9 cellular contexts compared by ENCODE assay signal in genomic region chr1:213983589-213984386, GRCh38. TPM values are rescaled to one million over a fixed set of nuclear protein-coding genes. Genes with fewer than 3 reads are reported as not detected.
DNase-seq lines count a peak whose midpoint lies in the region; ATAC-seq and TF ChIP-seq lines count a peak whose summit lies in the region.
"Had no signal": no experiment of that assay in that cellular context is flagged by ENCODE, and none has a peak within 500 bp of the region (broad histone marks: within the 10 kb centered on the region; RNA-seq: fewer than 3 reads in every experiment).

No MANE protein-coding gene starts in this region.

- peak overlapping the region; percentile 80 for H3K4me3 Mint-ChIP-seq in WTC11
- no peak overlapping the region for H3K4me3 Mint-ChIP-seq in activated naive CD8-positive, alpha-beta T cell treated with anti-CD3 and anti-CD28 coated beads, Interleukin-2, amount 50 U/mL, for 24 hours

- H3K4me1 Mint-ChIP-seq in WTC11: peaks cover 60% of the 10 kb centered on the region
- peaks cover 35% of the 10 kb centered on the region for H3K4me1 Mint-ChIP-seq in activated naive CD8-positive, alpha-beta T cell treated with anti-CD3 and anti-CD28 coated beads, Interleukin-2, amount 50 U/mL, for 24 hours

- H3K4me3 ChIP-seq in right atrium auricular region (peak overlapping the region; percentile 37 to 55), liver (ENCODE audit: low read depth in 1 of 3, low read length in 3 of 3) (peak overlapping the region; percentile 67 to 75 (median 69))
- H3K4me3 ChIP-seq: SK-N-MC had no signal

- TF ChIP-seq RAD21 in liver (IDR thresholded peaks at IDR 0.05): no peak

- H3K36me3 ChIP-seq in right atrium auricular region (no peaks in the 10 kb centered on the region), liver (ENCODE audit: control insufficient read depth in 4 of 4, insufficient read depth in 3 of 4, low read depth in 1 of 4, low read length in 3 of 4) (no peaks in the 10 kb centered on the region)

- H3K27me3 ChIP-seq in right atrium auricular region: peaks cover 0 to 16% of the 10 kb centered on the region in 2 donors
- H3K27me3 ChIP-seq in liver (ENCODE audit: control insufficient read depth in 4 of 4, insufficient read depth in 4 of 4, low read length in 3 of 4): no peaks in the 10 kb centered on the region

- no peak for TF ChIP-seq CTCF in right atrium auricular region (IDR thresholded peaks at IDR 0.05)
- no peak for TF ChIP-seq CTCF in WTC11 (IDR thresholded peaks at IDR 0.05)
- no peak for TF ChIP-seq CTCF in liver (IDR thresholded peaks at IDR 0.05; ENCODE audit: low read depth, low read length, missing input control)

- H3K9me3 ChIP-seq in right atrium auricular region: no peaks in the 10 kb centered on the region
- H3K9me3 ChIP-seq in liver (ENCODE audit: control insufficient read depth in 4 of 4, low read length in 3 of 4): no peaks in the 10 kb centered on the region

- CTCF ChIA-PET in WTC11 (lab: Charles Lee): interaction anchor here (2.4 kb wide), 1 partner anchor 139 kb away, joined by 16 read pairs; no protein-coding TSS in a partner anchor

- peak overlapping the region; percentile 30 to 98 for H3K9ac ChIP-seq in liver (ENCODE audit: low read depth in 1 of 2, low read length in 2 of 2)

- DNase-seq in right atrium auricular region (ENCODE audit: low spot score) (no peak), left cardiac atrium (no peak), WTC11 (ENCODE audit: low spot score) (no peak), amniotic stem cell (lab: John Stamatoyannopoulos, UW) (no peak)
- no peak for DNase-seq in activated CD8-positive, alpha-beta memory T cell treated with anti-CD3 and anti-CD28 coated beads, Interleukin-2, amount 50 U/mL, for 48 hours
- no peak for DNase-seq in activated naive CD8-positive, alpha-beta T cell treated with anti-CD3 and anti-CD28 coated beads, Interleukin-2, amount 50 U/mL, for 24 hours

- intact Hi-C loops in left cardiac atrium (cut with DNase I): loop anchor here in 1 of 2 donors (10.0 kb wide), 1 partner anchor 599 kb away; no protein-coding TSS in a partner anchor

- peaks cover 90% of the 10 kb centered on the region for H3K27me3 Mint-ChIP-seq in WTC11 (ENCODE audit: low read depth)
- peaks cover 84% of the 10 kb centered on the region for H3K27me3 Mint-ChIP-seq in activated naive CD8-positive, alpha-beta T cell treated with anti-CD3 and anti-CD28 coated beads, Interleukin-2, amount 50 U/mL, for 24 hours

- H3K27ac ChIP-seq in right atrium auricular region: peak overlapping the region; percentile 9 to 44
- H3K27ac ChIP-seq in liver (ENCODE audit: low read depth in 1 of 2, low read length in 2 of 2): peak overlapping the region; percentile 93 to 97
- H3K27ac ChIP-seq: SK-N-MC had no signal

- H3K4me1 ChIP-seq in right atrium auricular region (peaks cover 0 to 41% of the 10 kb centered on the region in 2 donors), liver (ENCODE audit: control insufficient read depth in 4 of 4, insufficient read depth in 4 of 4, low read length in 3 of 4) (peaks cover 3 to 36% (median 7%) of the 10 kb centered on the region in 4 donors)

- H3K27ac Mint-ChIP-seq in WTC11: no peak overlapping the region
- no peak overlapping the region for H3K27ac Mint-ChIP-seq in activated naive CD8-positive, alpha-beta T cell treated with anti-CD3 and anti-CD28 coated beads, Interleukin-2, amount 50 U/mL, for 24 hours

- ATAC-seq in left cardiac atrium: no peak
- ATAC-seq in WTC11: no peak
- no peak for ATAC-seq in activated naive CD8-positive, alpha-beta T cell treated with anti-CD3 and anti-CD28 coated beads, Interleukin-2, amount 50 U/mL, for 24 hours
- no peak for ATAC-seq in GM21723 (IDR thresholded peaks at IDR 0.05; ENCODE audit: unreplicated experiment)

- H3K9me3 Mint-ChIP-seq in WTC11: no peaks in the 10 kb centered on the region
- no peaks in the 10 kb centered on the region for H3K9me3 Mint-ChIP-seq in activated naive CD8-positive, alpha-beta T cell treated with anti-CD3 and anti-CD28 coated beads, Interleukin-2, amount 50 U/mL, for 24 hours

- no peaks in the 10 kb centered on the region for H3K36me3 Mint-ChIP-seq in WTC11
- peaks cover 2% of the 10 kb centered on the region for H3K36me3 Mint-ChIP-seq in activated naive CD8-positive, alpha-beta T cell treated with anti-CD3 and anti-CD28 coated beads, Interleukin-2, amount 50 U/mL, for 24 hours (ENCODE audit: low read depth)

- POLR2A ChIA-PET in WTC11 (lab: Charles Lee): interaction anchor here (0.6 kb wide), 1 partner anchor 113 kb away, joined by 4 read pairs; no protein-coding TSS in a partner anchor

- WGBS in liver: 19% methylated on average over 31 of the region's 31 CpGs

TF ChIP-seq in WTC11, 78 proteins besides CTCF, POLR2A, EP300 and RAD21:
- TF ChIP-seq ZBTB21 (CRISPR knock-in tag; IDR thresholded peaks at IDR 0.05; ENCODE audit: borderline replicate concordance) (no peak), EMX1 (CRISPR knock-in tag; IDR thresholded peaks at IDR 0.05) (no peak), ZNF317 (CRISPR knock-in tag; IDR thresholded peaks at IDR 0.05; ENCODE audit: borderline replicate concordance, low read depth) (no peak), OVOL2 (CRISPR knock-in tag; IDR thresholded peaks at IDR 0.05; ENCODE audit: borderline replicate concordance) (no peak), STAT6 (CRISPR knock-in tag; conservative IDR thresholded peaks at IDR 0.05; ENCODE audit: low read depth) (no peak)

TF ChIP-seq in liver, 16 proteins besides CTCF, POLR2A, EP300 and RAD21:
- no peak for TF ChIP-seq NR2F2 (IDR thresholded peaks at IDR 0.05)

RNA-seq across cellular contexts. Expression of gene PROX1, which starts 4.0 kb away (rescaled TPM):
- total RNA-seq in right atrium auricular region: 10 to 100 TPM; 39.7 to 46.5 TPM
- total RNA-seq in left cardiac atrium: 10 to 100 TPM; 59.5 to 77.9 TPM
- total RNA-seq in WTC11 (2021): 3.0 to 3.8 TPM (median 3.3 TPM) in 3 replicates
- 100 to 1,000 TPM in 1 of 2 donors, 10 to 100 TPM in 1; 23.2 to 101 TPM for total RNA-seq in liver
- 10 to 100 TPM; 18.3 to 39.4 TPM for polyA plus RNA-seq in liver
